16 cellular contexts compared by ENCODE assay signal in genomic region chr1:36735939-36736730, GRCh38.
"Had no signal": no experiment of that assay in that cellular context is flagged by ENCODE, and none has a peak within 500 bp of the region (broad histone marks: within the 10 kb centered on the region; RNA-seq: fewer than 3 reads in every experiment).

No MANE protein-coding gene starts in this region.

- H3K4me1 Mint-ChIP-seq: activated naive CD8-positive, alpha-beta T cell treated with anti-CD3 and anti-CD28 coated beads for 36 hours; stimulated activated naive CD8-positive, alpha-beta T cell treated with anti-CD3 and anti-CD28 coated beads, Interleukin-15, amount 100 ng/mL, for 72 hours had no signal

- H3K27ac ChIP-seq: ascending aorta, cardiac muscle cell, coronary artery, epithelial cell of prostate, gastroesophageal sphincter, uterus had no signal

- H3K27me3 ChIP-seq: ascending aorta, cardiac muscle cell, uterus had no signal

- H3K27ac Mint-ChIP-seq: activated naive CD8-positive, alpha-beta T cell treated with anti-CD3 and anti-CD28 coated beads for 36 hours; natural killer cell treated with Interleukin-12 subunit alpha and Interleukin-12 subunit beta and Interleukin-15 and Interleukin-18, amount 100 ng/mL, for 72 hours had no signal

- H3K36me3 ChIP-seq: ascending aorta, cardiac muscle cell, gastroesophageal sphincter, uterus had no signal

- ATAC-seq: activated T-cell treated with anti-CD3 and anti-CD28 coated beads, Interleukin-2, amount 50 U/mL, for 4 hours; gastroesophageal sphincter; natural killer cell treated with Interleukin-12 subunit alpha and Interleukin-12 subunit beta and Interleukin-15 and Interleukin-18, amount 100 ng/mL, for 72 hours; stimulated activated naive CD8-positive, alpha-beta T cell treated with anti-CD3 and anti-CD28 coated beads, Interleukin-15, amount 100 ng/mL, for 72 hours had no signal

- H3K9me3 Mint-ChIP-seq: activated naive CD8-positive, alpha-beta T cell treated with anti-CD3 and anti-CD28 coated beads for 36 hours; activated T-cell treated with anti-CD3 and anti-CD28 coated beads, Interleukin-2, amount 50 U/mL, for 4 hours; natural killer cell treated with Interleukin-12 subunit alpha and Interleukin-12 subunit beta and Interleukin-15 and Interleukin-18, amount 100 ng/mL, for 72 hours; stimulated activated naive CD8-positive, alpha-beta T cell treated with anti-CD3 and anti-CD28 coated beads, Interleukin-15, amount 100 ng/mL, for 72 hours had no signal

- DNase-seq: activated CD4-positive, alpha-beta T cell treated with anti-CD3 and anti-CD28 coated beads, Interleukin-2, amount 50 U/mL, for 4 hours; activated CD4-positive, CD25-positive, alpha-beta regulatory T cell treated with anti-CD3 and anti-CD28 coated beads, Interleukin-2, amount 50 U/mL, for 72 hours; activated gamma-delta T cell treated with Interleukin-2 at 50 U/mL for 16 hours; activated naive CD8-positive, alpha-beta T cell treated with anti-CD3 and anti-CD28 coated beads for 36 hours; activated T-cell treated with anti-CD3 and anti-CD28 coated beads, Interleukin-2, amount 50 U/mL, for 4 hours; effector CD8-positive, alpha-beta T cell; stimulated activated CD4-positive, alpha-beta T cell treated with anti-CD3 and anti-CD28 coated beads, Interleukin-15, amount 100 ng/mL, for 24 hours; stimulated activated CD4-positive, alpha-beta T cell treated with anti-CD3 and anti-CD28 coated beads, Interleukin-4, amount 100 ng/mL, for 4 hours; stimulated activated naive CD8-positive, alpha-beta T cell treated with anti-CD3 and anti-CD28 coated beads, Interleukin-15, amount 100 ng/mL, for 72 hours; uterus had no signal

- H3K4me3 Mint-ChIP-seq: activated naive CD8-positive, alpha-beta T cell treated with anti-CD3 and anti-CD28 coated beads for 36 hours; activated T-cell treated with anti-CD3 and anti-CD28 coated beads, Interleukin-2, amount 50 U/mL, for 4 hours; natural killer cell treated with Interleukin-12 subunit alpha and Interleukin-12 subunit beta and Interleukin-15 and Interleukin-18, amount 100 ng/mL, for 72 hours; stimulated activated naive CD8-positive, alpha-beta T cell treated with anti-CD3 and anti-CD28 coated beads, Interleukin-15, amount 100 ng/mL, for 72 hours had no signal

- H3K4me1 ChIP-seq: ascending aorta, gastroesophageal sphincter, uterus had no signal

- H3K4me3 ChIP-seq: ascending aorta, cardiac muscle cell, coronary artery, gastroesophageal sphincter, uterus had no signal

- H3K36me3 Mint-ChIP-seq: activated naive CD8-positive, alpha-beta T cell treated with anti-CD3 and anti-CD28 coated beads for 36 hours; natural killer cell treated with Interleukin-12 subunit alpha and Interleukin-12 subunit beta and Interleukin-15 and Interleukin-18, amount 100 ng/mL, for 72 hours had no signal

- H3K9me3 ChIP-seq: ascending aorta, uterus had no signal
